In genomic region chr12:120292661-120293531, GRCh38 we compare ENCODE assay signal across 1 cellular context.
TF ChIP-seq lines count a peak whose summit lies in the region.

Gene RNU4-1 (minus strand): TSS chr12:120293237.

TF ChIP-seq in K562, 482 proteins besides CTCF, POLR2A, EP300 and RAD21 (continued from another document and continues in another):
- TF ChIP-seq, protein P1, sequence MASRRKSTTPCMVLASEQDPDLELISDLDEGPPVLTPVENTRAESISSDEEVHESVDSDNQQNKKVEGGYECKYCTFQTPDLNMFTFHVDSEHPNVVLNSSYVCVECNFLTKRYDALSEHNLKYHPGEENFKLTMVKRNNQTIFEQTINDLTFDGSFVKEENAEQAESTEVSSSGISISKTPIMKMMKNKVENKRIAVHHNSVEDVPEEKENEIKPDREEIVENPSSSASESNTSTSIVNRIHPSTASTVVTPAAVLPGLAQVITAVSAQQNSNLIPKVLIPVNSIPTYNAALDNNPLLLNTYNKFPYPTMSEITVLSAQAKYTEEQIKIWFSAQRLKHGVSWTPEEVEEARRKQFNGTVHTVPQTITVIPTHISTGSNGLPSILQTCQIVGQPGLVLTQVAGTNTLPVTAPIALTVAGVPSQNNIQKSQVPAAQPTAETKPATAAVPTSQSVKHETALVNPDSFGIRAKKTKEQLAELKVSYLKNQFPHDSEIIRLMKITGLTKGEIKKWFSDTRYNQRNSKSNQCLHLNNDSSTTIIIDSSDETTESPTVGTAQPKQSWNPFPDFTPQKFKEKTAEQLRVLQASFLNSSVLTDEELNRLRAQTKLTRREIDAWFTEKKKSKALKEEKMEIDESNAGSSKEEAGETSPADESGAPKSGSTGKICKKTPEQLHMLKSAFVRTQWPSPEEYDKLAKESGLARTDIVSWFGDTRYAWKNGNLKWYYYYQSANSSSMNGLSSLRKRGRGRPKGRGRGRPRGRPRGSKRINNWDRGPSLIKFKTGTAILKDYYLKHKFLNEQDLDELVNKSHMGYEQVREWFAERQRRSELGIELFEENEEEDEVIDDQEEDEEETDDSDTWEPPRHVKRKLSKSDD (conservative IDR thresholded peaks at IDR 0.05; ENCODE audit: low read length): 0 out of 2 replicates have a peak, but pooled peaks have one; percentile 34
- TF ChIP-seq NR2C2 (CRISPR knock-in tag; IDR thresholded peaks at IDR 0.05): no peak
- TF ChIP-seq NR2C2 (tag; IDR thresholded peaks at IDR 0.05): no peak
- peak; percentile 56 for TF ChIP-seq U2AF1 (optimal IDR thresholded peaks at IDR 0.05; ENCODE audit: low read depth, low read length)
- no peak; the same call in 1 of the 2 replicates for TF ChIP-seq ETV1 (tag; conservative IDR thresholded peaks at IDR 0.05; ENCODE audit: low read depth)
- peak; percentile 64; the same call in 1 of the 2 replicates for TF ChIP-seq ZNF592 (IDR thresholded peaks at IDR 0.05)
- peak in 1 of 2 experiments; percentile 65; a peak in 1 of 4 replicates for TF ChIP-seq TEAD1 (CRISPR knock-in tag; IDR thresholded peaks at IDR 0.05)
- TF ChIP-seq RUNX1 (IDR thresholded peaks at IDR 0.05; ENCODE audit: low read depth): peak; percentile 96
- TF ChIP-seq ZNF165 (CRISPR knock-in tag; IDR thresholded peaks at IDR 0.05; ENCODE audit: borderline replicate concordance): no peak
- peak; percentile 88 for TF ChIP-seq ZNF143 (CRISPR knock-in tag; IDR thresholded peaks at IDR 0.05)
- TF ChIP-seq RHOXF2B (CRISPR knock-in tag; conservative IDR thresholded peaks at IDR 0.05): no peak
- no peak for TF ChIP-seq PBX2 (CRISPR knock-in tag; IDR thresholded peaks at IDR 0.05; ENCODE audit: low read depth)
- TF ChIP-seq PBX2 (tag; conservative IDR thresholded peaks at IDR 0.05; ENCODE audit: low read depth): 0 out of 2 replicates have a peak, but pooled peaks have one; percentile 13
- TF ChIP-seq JUND (IDR thresholded peaks at IDR 0.05; ENCODE audit: borderline replicate concordance, low read depth, low read length): peak; percentile 69
- peak; percentile 65; the same call in 1 of the 3 replicates for TF ChIP-seq JUND (tag; IDR thresholded peaks at IDR 0.05; ENCODE audit: borderline replicate concordance, low read depth, low read length)
- TF ChIP-seq, protein P2, sequence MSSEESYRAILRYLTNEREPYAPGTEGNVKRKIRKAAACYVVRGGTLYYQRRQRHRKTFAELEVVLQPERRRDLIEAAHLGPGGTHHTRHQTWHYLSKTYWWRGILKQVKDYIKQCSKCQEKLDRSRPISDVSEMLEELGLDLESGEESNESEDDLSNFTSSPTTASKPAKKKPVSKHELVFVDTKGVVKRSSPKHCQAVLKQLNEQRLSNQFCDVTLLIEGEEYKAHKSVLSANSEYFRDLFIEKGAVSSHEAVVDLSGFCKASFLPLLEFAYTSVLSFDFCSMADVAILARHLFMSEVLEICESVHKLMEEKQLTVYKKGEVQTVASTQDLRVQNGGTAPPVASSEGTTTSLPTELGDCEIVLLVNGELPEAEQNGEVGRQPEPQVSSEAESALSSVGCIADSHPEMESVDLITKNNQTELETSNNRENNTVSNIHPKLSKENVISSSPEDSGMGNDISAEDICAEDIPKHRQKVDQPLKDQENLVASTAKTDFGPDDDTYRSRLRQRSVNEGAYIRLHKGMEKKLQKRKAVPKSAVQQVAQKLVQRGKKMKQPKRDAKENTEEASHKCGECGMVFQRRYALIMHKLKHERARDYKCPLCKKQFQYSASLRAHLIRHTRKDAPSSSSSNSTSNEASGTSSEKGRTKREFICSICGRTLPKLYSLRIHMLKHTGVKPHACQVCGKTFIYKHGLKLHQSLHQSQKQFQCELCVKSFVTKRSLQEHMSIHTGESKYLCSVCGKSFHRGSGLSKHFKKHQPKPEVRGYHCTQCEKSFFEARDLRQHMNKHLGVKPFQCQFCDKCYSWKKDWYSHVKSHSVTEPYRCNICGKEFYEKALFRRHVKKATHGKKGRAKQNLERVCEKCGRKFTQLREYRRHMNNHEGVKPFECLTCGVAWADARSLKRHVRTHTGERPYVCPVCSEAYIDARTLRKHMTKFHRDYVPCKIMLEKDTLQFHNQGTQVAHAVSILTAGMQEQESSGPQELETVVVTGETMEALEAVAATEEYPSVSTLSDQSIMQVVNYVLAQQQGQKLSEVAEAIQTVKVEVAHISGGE (CRISPR knock-in tag; IDR thresholded peaks at IDR 0.05): peak in 2 of 3 experiments; percentile 25 to 75; a peak in 2 of 6 replicates
- peak; percentile 57; the same call in 1 of the 2 replicates for TF ChIP-seq CREB1 (IDR thresholded peaks at IDR 0.05)
- no peak for TF ChIP-seq CREB1 (CRISPR knock-in tag; IDR thresholded peaks at IDR 0.05)
- TF ChIP-seq MAFK (IDR thresholded peaks at IDR 0.05; ENCODE audit: low read length): no peak
- no peak for TF ChIP-seq ZNF121 (CRISPR knock-in tag; conservative IDR thresholded peaks at IDR 0.05)
- TF ChIP-seq CEBPB (tag; IDR thresholded peaks at IDR 0.05): 0 out of 2 replicates have a peak, but pooled peaks have one; percentile 35
- TF ChIP-seq ZNF444 (CRISPR knock-in tag; IDR thresholded peaks at IDR 0.05): no peak
- 0 out of 2 replicates have a peak, but pooled peaks have one; percentile 48 for TF ChIP-seq SP1 (CRISPR knock-in tag; IDR thresholded peaks at IDR 0.05)
- no peak for TF ChIP-seq ZNF75A (CRISPR knock-in tag; IDR thresholded peaks at IDR 0.05)
- TF ChIP-seq ZFPM2 (CRISPR knock-in tag; IDR thresholded peaks at IDR 0.05): no peak
- no peak for TF ChIP-seq HDGF (IDR thresholded peaks at IDR 0.05)
- no peak for TF ChIP-seq TAF15 (IDR thresholded peaks at IDR 0.05; ENCODE audit: low read depth, low read length)
- TF ChIP-seq TCFL5 (CRISPR knock-in tag; conservative IDR thresholded peaks at IDR 0.05): no peak
- TF ChIP-seq ZBTB7A (IDR thresholded peaks at IDR 0.05; ENCODE audit: borderline replicate concordance, control insufficient read depth, low read depth, low read length): no peak
- peak; percentile 92 to 94; a peak in 2 of 4 replicates for TF ChIP-seq SIN3A (IDR thresholded peaks at IDR 0.05; ENCODE audit: borderline replicate concordance in 2 of 2, control insufficient read depth in 1 of 2, low read depth in 2 of 2, low read length in 2 of 2)
- TF ChIP-seq CC2D1A (IDR thresholded peaks at IDR 0.05): no peak
- TF ChIP-seq NFE2L1 (tag; IDR thresholded peaks at IDR 0.05; ENCODE audit: borderline replicate concordance, low read depth): no peak
- TF ChIP-seq RFX1 (IDR thresholded peaks at IDR 0.05): peak; percentile 47
- TF ChIP-seq THAP7 (CRISPR knock-in tag; IDR thresholded peaks at IDR 0.05): peak; percentile 9; the same call in 1 of the 2 replicates
- no peak for TF ChIP-seq ZNF408 (CRISPR knock-in tag; IDR thresholded peaks at IDR 0.05; ENCODE audit: low read depth)
- peak; percentile 70 for TF ChIP-seq NCOA4 (IDR thresholded peaks at IDR 0.05; ENCODE audit: partially characterized antibody)
- TF ChIP-seq MECOM (CRISPR knock-in tag; IDR thresholded peaks at IDR 0.05): no peak
- peak; percentile 39; the same call in 1 of the 2 replicates for TF ChIP-seq L3MBTL2 (IDR thresholded peaks at IDR 0.05)
- peak in 1 of 2 experiments; percentile 75; a peak in 2 of 4 replicates for TF ChIP-seq FOXA3 (CRISPR knock-in tag; conservative IDR thresholded peaks at IDR 0.05 in 1 of 2, IDR thresholded peaks at IDR 0.05 in 1 of 2)
- TF ChIP-seq HNRNPLL (IDR thresholded peaks at IDR 0.05; ENCODE audit: low read depth, low read length, poor library complexity, severe bottlenecking): peak; percentile 63
- TF ChIP-seq ZNF324 (CRISPR knock-in tag; IDR thresholded peaks at IDR 0.05): no peak
- TF ChIP-seq SUPT5H (IDR thresholded peaks at IDR 0.05): peak; percentile 100
- TF ChIP-seq, protein P3, sequence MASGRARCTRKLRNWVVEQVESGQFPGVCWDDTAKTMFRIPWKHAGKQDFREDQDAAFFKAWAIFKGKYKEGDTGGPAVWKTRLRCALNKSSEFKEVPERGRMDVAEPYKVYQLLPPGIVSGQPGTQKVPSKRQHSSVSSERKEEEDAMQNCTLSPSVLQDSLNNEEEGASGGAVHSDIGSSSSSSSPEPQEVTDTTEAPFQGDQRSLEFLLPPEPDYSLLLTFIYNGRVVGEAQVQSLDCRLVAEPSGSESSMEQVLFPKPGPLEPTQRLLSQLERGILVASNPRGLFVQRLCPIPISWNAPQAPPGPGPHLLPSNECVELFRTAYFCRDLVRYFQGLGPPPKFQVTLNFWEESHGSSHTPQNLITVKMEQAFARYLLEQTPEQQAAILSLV (tag; IDR thresholded peaks at IDR 0.05): no peak
- TF ChIP-seq, protein P4, sequence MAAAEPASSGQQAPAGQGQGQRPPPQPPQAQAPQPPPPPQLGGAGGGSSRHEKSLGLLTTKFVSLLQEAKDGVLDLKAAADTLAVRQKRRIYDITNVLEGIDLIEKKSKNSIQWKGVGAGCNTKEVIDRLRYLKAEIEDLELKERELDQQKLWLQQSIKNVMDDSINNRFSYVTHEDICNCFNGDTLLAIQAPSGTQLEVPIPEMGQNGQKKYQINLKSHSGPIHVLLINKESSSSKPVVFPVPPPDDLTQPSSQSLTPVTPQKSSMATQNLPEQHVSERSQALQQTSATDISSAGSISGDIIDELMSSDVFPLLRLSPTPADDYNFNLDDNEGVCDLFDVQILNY (CRISPR knock-in tag; IDR thresholded peaks at IDR 0.05): no peak
- TF ChIP-seq ZNF551 (CRISPR knock-in tag; IDR thresholded peaks at IDR 0.05): no peak
- peak; percentile 36; the same call in 1 of the 2 replicates for TF ChIP-seq MTA1 (IDR thresholded peaks at IDR 0.05; ENCODE audit: borderline replicate concordance)
- TF ChIP-seq SMAD2 (IDR thresholded peaks at IDR 0.05; ENCODE audit: low read depth, low read length): no peak
- TF ChIP-seq BDP1 (IDR thresholded peaks at IDR 0.05; ENCODE audit: insufficient read depth, insufficient read length): no peak
- TF ChIP-seq SMAD3 (CRISPR knock-in tag; conservative IDR thresholded peaks at IDR 0.05): peak; percentile 70; the same call in 1 of the 2 replicates
- TF ChIP-seq, protein P5, sequence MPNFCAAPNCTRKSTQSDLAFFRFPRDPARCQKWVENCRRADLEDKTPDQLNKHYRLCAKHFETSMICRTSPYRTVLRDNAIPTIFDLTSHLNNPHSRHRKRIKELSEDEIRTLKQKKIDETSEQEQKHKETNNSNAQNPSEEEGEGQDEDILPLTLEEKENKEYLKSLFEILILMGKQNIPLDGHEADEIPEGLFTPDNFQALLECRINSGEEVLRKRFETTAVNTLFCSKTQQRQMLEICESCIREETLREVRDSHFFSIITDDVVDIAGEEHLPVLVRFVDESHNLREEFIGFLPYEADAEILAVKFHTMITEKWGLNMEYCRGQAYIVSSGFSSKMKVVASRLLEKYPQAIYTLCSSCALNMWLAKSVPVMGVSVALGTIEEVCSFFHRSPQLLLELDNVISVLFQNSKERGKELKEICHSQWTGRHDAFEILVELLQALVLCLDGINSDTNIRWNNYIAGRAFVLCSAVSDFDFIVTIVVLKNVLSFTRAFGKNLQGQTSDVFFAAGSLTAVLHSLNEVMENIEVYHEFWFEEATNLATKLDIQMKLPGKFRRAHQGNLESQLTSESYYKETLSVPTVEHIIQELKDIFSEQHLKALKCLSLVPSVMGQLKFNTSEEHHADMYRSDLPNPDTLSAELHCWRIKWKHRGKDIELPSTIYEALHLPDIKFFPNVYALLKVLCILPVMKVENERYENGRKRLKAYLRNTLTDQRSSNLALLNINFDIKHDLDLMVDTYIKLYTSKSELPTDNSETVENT (CRISPR knock-in tag; IDR thresholded peaks at IDR 0.05): no peak
- TF ChIP-seq ZNF140 (CRISPR knock-in tag; IDR thresholded peaks at IDR 0.05): no peak
- no peak for TF ChIP-seq ZNF124 (CRISPR knock-in tag; IDR thresholded peaks at IDR 0.05)
